In genomic region chr18:30234755-30235154, GRCh38 we compare ENCODE assay signal across 26 cellular contexts.
"Had no signal": no experiment of that assay in that cellular context is flagged by ENCODE, and none has a peak within 500 bp of the region (broad histone marks: within the 10 kb centered on the region; RNA-seq: fewer than 3 reads in every experiment).

No MANE protein-coding gene starts in this region.

- H3K4me2 ChIP-seq: KMS-11, PC-9 had no signal

- H3K4me3 ChIP-seq: PC-9 had no signal

- FAIRE-seq: astrocyte had no signal

- DNase-seq: activated B cell treated with CpG ODN at 0.5 μM for 24 hours; activated CD4-positive, alpha-beta memory T cell treated with anti-CD3 and anti-CD28 coated beads for 36 hours; activated CD4-positive, alpha-beta T cell treated with anti-CD3 and anti-CD28 coated beads, Interleukin-2, amount 10 ng/mL, durations not matched to agents 7 days and 5 days; activated CD8-positive, alpha-beta memory T cell treated with anti-CD3 and anti-CD28 coated beads for 24 hours; activated effector memory CD4-positive, alpha-beta T cell treated with anti-CD3 and anti-CD28 coated beads, Interleukin-2, amount 50 U/mL, for 16 hours; activated naive CD4-positive, alpha-beta T cell treated with Interleukin-2 at 50 U/mL for 16 hours; activated naive CD8-positive, alpha-beta T cell treated with anti-CD3 and anti-CD28 coated beads, Interleukin-2, amount 50 U/mL, for 24 hours; activated T-cell treated with anti-CD3 and anti-CD28 coated beads, Interleukin-2, amount 50 U/mL, for 4 hours; amygdala; NCI-H1105 treated with DMSO at 0.1 percent for 48 hours; NCI-H1436 treated with DMSO at 0.1 percent for 48 hours; NCI-H187; NCI-H2081; NCI-H2171; NCI-H2227 treated with DMSO at 0.1 percent for 48 hours; NCI-H446 treated with DMSO at 0.1 percent for 48 hours; NCI-H526; NCI-H774; PC-9; SIG-M5; T-cell; T-helper 2 cell; T1000 had no signal

- ATAC-seq: activated naive CD4-positive, alpha-beta T cell treated with anti-CD3 and anti-CD28 coated beads, Interleukin-2, amount 50 U/mL, for 72 hours; activated naive CD8-positive, alpha-beta T cell treated with anti-CD3 and anti-CD28 coated beads, Interleukin-2, amount 50 U/mL, for 24 hours; activated T-cell treated with anti-CD3 and anti-CD28 coated beads, Interleukin-2, amount 50 U/mL, for 4 hours; T-cell had no signal

- H3K27ac ChIP-seq: KMS-11, PC-9 had no signal
